ENCODE assay signal across 1 cellular context in genomic region chr4:145035494-145036136, GRCh38.
TF ChIP-seq lines count a peak whose summit lies in the region.

No MANE protein-coding gene starts in this region.

TF ChIP-seq in HepG2, 621 proteins besides CTCF, POLR2A, EP300 and RAD21 (continued from another document):
- TF ChIP-seq ZNF597 (CRISPR knock-in tag; IDR thresholded peaks at IDR 0.05): no peak
- no peak for TF ChIP-seq RCOR2 (CRISPR knock-in tag; IDR thresholded peaks at IDR 0.05)
- TF ChIP-seq SIN3B (IDR thresholded peaks at IDR 0.05; ENCODE audit: low read length): no peak
- no peak for TF ChIP-seq ARID5B (CRISPR knock-in tag; IDR thresholded peaks at IDR 0.05)
- no peak for TF ChIP-seq ZNF687 (CRISPR knock-in tag; IDR thresholded peaks at IDR 0.05)
- no peak for TF ChIP-seq ZNF713 (CRISPR knock-in tag; IDR thresholded peaks at IDR 0.05)
- no peak for TF ChIP-seq JDP2 (CRISPR knock-in tag; IDR thresholded peaks at IDR 0.05; ENCODE audit: borderline replicate concordance)
- TF ChIP-seq ZSCAN20 (CRISPR knock-in tag; IDR thresholded peaks at IDR 0.05; ENCODE audit: borderline replicate concordance): no peak
- TF ChIP-seq UBTF (CRISPR knock-in tag; IDR thresholded peaks at IDR 0.05): no peak
- TF ChIP-seq ZNF282 (IDR thresholded peaks at IDR 0.05; ENCODE audit: partially characterized antibody): no peak
- TF ChIP-seq ZNF10 (CRISPR knock-in tag; IDR thresholded peaks at IDR 0.05; ENCODE audit: borderline replicate concordance, low read depth): no peak
- no peak for TF ChIP-seq TCF12 (IDR thresholded peaks at IDR 0.05)
- no peak for TF ChIP-seq TCF12 (CRISPR knock-in tag; IDR thresholded peaks at IDR 0.05)
